In the genomic region with DNA sequence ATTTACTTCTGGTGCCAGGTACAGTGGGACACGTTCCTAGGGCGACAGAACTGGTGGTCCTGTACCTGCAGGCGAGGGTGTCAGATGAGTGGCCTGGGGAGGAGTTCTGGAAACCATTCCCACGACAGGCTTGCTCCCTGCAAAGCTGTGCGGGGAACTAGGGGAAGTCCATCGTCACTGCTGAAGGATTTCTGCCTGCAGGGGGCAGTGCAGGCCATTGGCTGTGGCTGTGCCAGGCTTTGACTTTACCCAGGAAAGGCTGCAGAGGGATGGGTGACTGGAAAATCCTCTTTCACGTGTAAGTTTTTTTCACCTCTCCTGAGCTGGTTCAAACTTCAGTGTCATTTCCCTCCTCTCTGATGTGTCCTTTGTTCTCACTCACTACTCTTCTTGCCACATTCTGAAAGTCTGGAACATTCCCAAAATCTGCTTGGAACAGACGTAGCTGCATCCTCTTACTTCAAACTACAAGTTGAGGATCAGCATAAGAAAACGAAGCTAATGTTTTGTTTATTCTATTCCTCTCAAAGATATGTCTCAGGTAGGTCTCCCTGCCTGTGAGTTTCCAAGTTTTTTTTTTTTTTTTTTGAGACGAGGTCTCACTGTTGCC, we compare ENCODE assay signal across 8 cellular contexts.
DNase-seq lines count a peak whose midpoint lies in the region; ATAC-seq, FAIRE-seq and TF ChIP-seq lines count a peak whose summit lies in the region.

No MANE protein-coding gene starts in this region.

- H3K4me1 ChIP-seq in KMS-11 (ENCODE audit: low read depth, poor library complexity, severe bottlenecking) (peaks cover 7% of the 10 kb centered on the region), ascending aorta (no peaks in the 10 kb centered on the region), small intestine (ENCODE audit: control insufficient read depth in 2 of 2, insufficient read depth in 1 of 2, low read depth in 1 of 2, low read length in 1 of 2) (no peaks in the 10 kb centered on the region)

- peak; percentile 78 for TF ChIP-seq CTCF in KMS-11 (conservative IDR thresholded peaks at IDR 0.05; ENCODE audit: low read depth, low read length)
- peak; percentile 48 to 82 (median 79) for TF ChIP-seq CTCF in ascending aorta (IDR thresholded peaks at IDR 0.05)

- ATAC-seq in GM21528 (IDR thresholded peaks at IDR 0.05; ENCODE audit: low FRiP score, unreplicated experiment), result peak; percentile 64
- ATAC-seq in GM21717 (IDR thresholded peaks at IDR 0.05; ENCODE audit: unreplicated experiment), result no peak

- peak; percentile 74 for DNase-seq in Daoy (ENCODE audit: low read depth)
- peak; percentile 41 for DNase-seq in SK-N-DZ (ENCODE audit: low spot score)
- DNase-seq in ascending aorta (ENCODE audit: low spot score in 2 of 2), result peak in 1 of 2 donors; percentile 87
- DNase-seq in hepatic stellate cell (ENCODE audit: low spot score), result peak; percentile 72
- peak; percentile 72 for DNase-seq in small intestine

- H3K36me3 ChIP-seq in KMS-11 (ENCODE audit: insufficient read depth) (no peaks in the 10 kb centered on the region), ascending aorta (no peaks in the 10 kb centered on the region), small intestine (ENCODE audit: control insufficient read depth in 2 of 2, insufficient read depth in 2 of 2, low read length in 2 of 2) (no peaks in the 10 kb centered on the region)

- H3K27me3 ChIP-seq in KMS-11 (ENCODE audit: insufficient read depth, low read depth) (no peaks in the 10 kb centered on the region), ascending aorta (no peaks in the 10 kb centered on the region), small intestine (ENCODE audit: control insufficient read depth in 2 of 2, insufficient read depth in 2 of 2, low read length in 2 of 2) (no peaks in the 10 kb centered on the region)

- WGBS in small intestine, 3 donors, result 12 to 27% (median 16%) methylated on average over 10 of the region's 10 CpGs

- H3K79me2 ChIP-seq in KMS-11 (ENCODE audit: insufficient read depth, low read depth), result no peaks in the 10 kb centered on the region

- no peaks in the 10 kb centered on the region for H4K20me1 ChIP-seq in KMS-11 (ENCODE audit: insufficient read depth)

- H3K9me3 ChIP-seq in ascending aorta, result no peaks in the 10 kb centered on the region
- H3K9me3 ChIP-seq in small intestine (ENCODE audit: control insufficient read depth, low read depth), result no peaks in the 10 kb centered on the region

- no peak for FAIRE-seq in small intestine (lab: Jason Lieb, UNC)

- H3K4me3 ChIP-seq in KMS-11 (IDR thresholded peaks at IDR 0.05; ENCODE audit: insufficient read depth, low read depth, low read length), result no peak overlapping the region
- H3K4me3 ChIP-seq in ascending aorta, result no peak overlapping the region
- H3K4me3 ChIP-seq in small intestine (ENCODE audit: low read depth in 1 of 2, low read length in 2 of 2), result no peak overlapping the region

- H3K27ac ChIP-seq in KMS-11 (no peak overlapping the region), ascending aorta (no peak overlapping the region), small intestine (ENCODE audit: low read depth in 1 of 2, low read length in 1 of 2) (no peak overlapping the region)

- H2AFZ ChIP-seq in KMS-11 (ENCODE audit: low read depth), result no peak overlapping the region; the same call in 1 of the 2 replicates

- H3K9ac ChIP-seq in KMS-11, result no peak overlapping the region

- H3K4me2 ChIP-seq in KMS-11, result no peak overlapping the region

- intact Hi-C loops in ascending aorta (cut with DNase I), result loop anchor here (2.0 to 5.0 kb wide), 2 partner anchors 261 to 277 kb away; no protein-coding TSS in a partner anchor
